8 cellular contexts compared by ENCODE assay signal in genomic region chr4:1721003-1721665, GRCh38. TPM values are rescaled to one million over a fixed set of nuclear protein-coding genes. Genes with fewer than 3 reads are reported as not detected.
A peak's percentile ranks its signal among the peaks of the same experiment; 100 is the strongest.
DNase-seq lines count a peak whose midpoint lies in the region; ATAC-seq and TF ChIP-seq lines count a peak whose summit lies in the region.

Gene TACC3 (plus strand): TSS chr4:1721521. CDS start chr4:1723422, 1,901 bp downstream.
Gene TMEM129 (minus strand): TSS chr4:1721323. CDS start chr4:1720837, 486 bp downstream.

- H3K36me3 ChIP-seq in DND-41 (ENCODE audit: insufficient read depth, low read length) = peaks cover 68% of the 10 kb centered on the region
- peaks cover 70% of the 10 kb centered on the region for H3K36me3 ChIP-seq in KOPT-K1 (ENCODE audit: insufficient read depth, low read length)
- H3K36me3 ChIP-seq in Peyer's patch = peaks cover 0 to 22% (median 0%) of the 10 kb centered on the region in 3 donors
- H3K36me3 ChIP-seq in muscle layer of colon (ENCODE audit: insufficient read depth, low read length) = peaks cover 16% of the 10 kb centered on the region

- peaks cover 95% of the 10 kb centered on the region for H3K79me2 ChIP-seq in DND-41 (ENCODE audit: insufficient read depth, low read length)

- peak within 1 kb of the TSS; percentile 79 for H2AFZ ChIP-seq in DND-41 (ENCODE audit: low read depth, low read length)

- H3K9me3 ChIP-seq in DND-41 (ENCODE audit: insufficient read depth, low read length, severe bottlenecking) (no peaks in the 10 kb centered on the region), KOPT-K1 (ENCODE audit: insufficient read depth, low read length, poor library complexity, severe bottlenecking) (no peaks in the 10 kb centered on the region), Peyer's patch (no peaks in the 10 kb centered on the region), muscle layer of colon (ENCODE audit: low read length) (no peaks in the 10 kb centered on the region)

- peaks cover 70% of the 10 kb centered on the region for H4K20me1 ChIP-seq in DND-41 (ENCODE audit: insufficient read depth, low read length)

- peak; percentile 94 for DNase-seq in DND-41
- peak; percentile 97 to 98 (median 98) for DNase-seq in Peyer's patch
- DNase-seq in activated T-cell treated with anti-CD3 and anti-CD28 coated beads, Interleukin-2, amount 50 U/mL, for 48 hours = peak; percentile 95 to 96
- peak; percentile 88 for DNase-seq in stimulated activated CD8-positive, alpha-beta memory T cell treated with anti-CD3 and anti-CD28 coated beads, Interleukin-7, amount 100 ng/mL, for 24 hours (ENCODE audit: low read depth)

- H3K9ac ChIP-seq in DND-41 (ENCODE audit: low read depth, low read length) = peak within 1 kb of the TSS; percentile 95
- peak within 1 kb of the TSS; percentile 89 for H3K9ac ChIP-seq in muscle layer of colon (ENCODE audit: low read length)

- no peak for TF ChIP-seq CTCF in DND-41 (IDR thresholded peaks at IDR 0.05; ENCODE audit: borderline replicate concordance, extremely low read depth, low read length, poor library complexity, severe bottlenecking)
- TF ChIP-seq CTCF in Peyer's patch (IDR thresholded peaks at IDR 0.05) = peak in 1 of 6 experiments; percentile 2

- TF ChIP-seq POLR2A in Peyer's patch (IDR thresholded peaks at IDR 0.05) = peak; percentile 57 to 60

- peak within 1 kb of the TSS; percentile 100 for H3K4me2 ChIP-seq in DND-41 (ENCODE audit: insufficient read depth, low read length)

- H3K4me3 ChIP-seq in DND-41 (ENCODE audit: low read depth in 1 of 2, low read length in 2 of 2) (peak within 1 kb of the TSS; percentile 91 to 94), Peyer's patch (peak within 1 kb of the TSS; percentile 73 to 86 (median 85)), muscle layer of colon (ENCODE audit: low read depth in 1 of 2, low read length in 2 of 2) (peak within 1 kb of the TSS; percentile 78 to 84)

- ATAC-seq in DND-41 (ENCODE audit: insufficient read depth, low read depth) = peak; percentile 82
- peak; percentile 67 for ATAC-seq in GM21825 (IDR thresholded peaks at IDR 0.05; ENCODE audit: unreplicated experiment)
- peak; percentile 89 for ATAC-seq in esophagus mucosa

- H3K27ac ChIP-seq in DND-41 (ENCODE audit: low read length) (peak within 1 kb of the TSS; percentile 86), KOPT-K1 (ENCODE audit: low read depth, low read length, poor library complexity, severe bottlenecking) (peak within 1 kb of the TSS; percentile 94), Peyer's patch (peak within 1 kb of the TSS; percentile 95 to 98 (median 97)), muscle layer of colon (ENCODE audit: low read depth, low read length) (peak within 1 kb of the TSS; percentile 97)

- H3K27me3 ChIP-seq in DND-41 (ENCODE audit: insufficient read depth, low read length, poor library complexity) (no peaks in the 10 kb centered on the region), Peyer's patch (no peaks in the 10 kb centered on the region), muscle layer of colon (ENCODE audit: control insufficient read depth in 1 of 2, insufficient read depth in 2 of 2, low read length in 2 of 2) (no peaks in the 10 kb centered on the region)

- H3K4me1 ChIP-seq in DND-41 (ENCODE audit: insufficient read depth, low read length) (peaks cover 73% of the 10 kb centered on the region), Peyer's patch (peaks cover 0 to 51% (median 43%) of the 10 kb centered on the region in 4 donors), muscle layer of colon (ENCODE audit: insufficient read depth, low read length) (peaks cover 12% of the 10 kb centered on the region)

RNA-seq across cellular contexts. Expression of gene TACC3, which starts in this region (rescaled TPM):
- total RNA-seq in Peyer's patch (100 to 1,000 TPM in 1 of 4 donors, 10 to 100 TPM in 3; 19.1 to 138 (median 28.0) TPM), esophagus mucosa (34.4 TPM)

RNA-seq across cellular contexts. Expression of gene TMEM129, which starts in this region (rescaled TPM):
- total RNA-seq in Peyer's patch = 100 to 1,000 TPM in 1 of 4 donors, 10 to 100 TPM in 3; 28.9 to 106 (median 67.1) TPM
- total RNA-seq in esophagus mucosa = 25.5 TPM

Comparison
In these comparisons a context has a peak if more than half of its experiments do, and no peak if none do; other contexts are left out.
1. Peak in every context shown above with its lines: DNase-seq, ATAC-seq, H3K4me3 ChIP-seq and H3K27ac ChIP-seq.